19 cellular contexts compared by ENCODE assay signal in genomic region chr21:36549470-36549869, GRCh38.
DNase-seq lines count a peak whose midpoint lies in the region; ATAC-seq and TF ChIP-seq lines count a peak whose summit lies in the region.
"Had no signal": no experiment of that assay in that cellular context is flagged by ENCODE, and none has a peak within 500 bp of the region (broad histone marks: within the 10 kb centered on the region; RNA-seq: fewer than 3 reads in every experiment).

No MANE protein-coding gene starts in this region.

- no peaks in the 10 kb centered on the region for H3K9me3 Mint-ChIP-seq in activated CD8-positive, alpha-beta memory T cell treated with anti-CD3 and anti-CD28 coated beads, Interleukin-2, amount 10 ng/mL, durations not matched to agents 7 days and 5 days (ENCODE audit: low read depth)
- no peaks in the 10 kb centered on the region for H3K9me3 Mint-ChIP-seq in neural crest cell
- no peaks in the 10 kb centered on the region for H3K9me3 Mint-ChIP-seq in naive thymus-derived CD4-positive, alpha-beta T cell
- H3K9me3 Mint-ChIP-seq: CD8-positive, alpha-beta T cell; H9 had no signal

- POLR2A ChIA-PET in naive thymus-derived CD4-positive, alpha-beta T cell (lab: Charles Lee): no interaction called here

- WGBS in right lobe of liver (ENCODE audit: insufficient coverage, low coverage, low lambda C conversion rate, missing lambda C conversion rate): 78% methylated on average over 4 of the region's 7 CpGs
- 77 to 83% methylated on average over 7 of the region's 7 CpGs for WGBS in upper lobe of left lung, 2 donors

- CTCF ChIA-PET in activated CD8-positive, alpha-beta memory T cell treated with anti-CD3 and anti-CD28 coated beads, Interleukin-2, amount 10 ng/mL, durations not matched to agents 7 days and 5 days (lab: Charles Lee): no interaction called here
- CTCF ChIA-PET in naive thymus-derived CD4-positive, alpha-beta T cell (lab: Charles Lee): no interaction called here

- no peak overlapping the region for H3K27ac Mint-ChIP-seq in activated CD8-positive, alpha-beta memory T cell treated with anti-CD3 and anti-CD28 coated beads, Interleukin-2, amount 10 ng/mL, durations not matched to agents 7 days and 5 days
- peak overlapping the region; percentile 53 for H3K27ac Mint-ChIP-seq in neural crest cell (ENCODE audit: unreplicated experiment)
- H3K27ac Mint-ChIP-seq in naive thymus-derived CD4-positive, alpha-beta T cell: no peak overlapping the region
- H3K27ac Mint-ChIP-seq: B cell; CD8-positive, alpha-beta T cell had no signal

- TF ChIP-seq CTCF in neural crest cell (conservative IDR thresholded peaks at IDR 0.05) (no peak), right lobe of liver (IDR thresholded peaks at IDR 0.05) (no peak), upper lobe of left lung (IDR thresholded peaks at IDR 0.05) (no peak)

- intact Hi-C loops in right lobe of liver (cut with DNase I): no loop called here
- intact Hi-C loops in naive thymus-derived CD4-positive, alpha-beta T cell (cut with micrococcal nuclease): no loop called here

- H3K36me3 Mint-ChIP-seq in activated CD8-positive, alpha-beta memory T cell treated with anti-CD3 and anti-CD28 coated beads, Interleukin-2, amount 10 ng/mL, durations not matched to agents 7 days and 5 days: no peaks in the 10 kb centered on the region
- H3K36me3 Mint-ChIP-seq in neural crest cell (ENCODE audit: low read depth): no peaks in the 10 kb centered on the region
- no peaks in the 10 kb centered on the region for H3K36me3 Mint-ChIP-seq in naive thymus-derived CD4-positive, alpha-beta T cell
- H3K36me3 Mint-ChIP-seq: CD8-positive, alpha-beta T cell had no signal

- DNase-seq in activated CD8-positive, alpha-beta memory T cell treated with anti-CD3 and anti-CD28 coated beads, Interleukin-2, amount 50 U/mL, for 48 hours: peak; percentile 7
- no peak for DNase-seq in activated CD8-positive, alpha-beta memory T cell treated with anti-CD3 and anti-CD28 coated beads, Interleukin-2, amount 10 ng/mL, durations not matched to agents 7 days and 5 days
- peak; percentile 24 for DNase-seq in ecto neural progenitor cell (ENCODE audit: low spot score)
- no peak for DNase-seq in neural crest cell (ENCODE audit: low read depth, low spot score)
- no peak for DNase-seq in right lobe of liver
- no peak for DNase-seq in upper lobe of left lung
- DNase-seq in naive thymus-derived CD4-positive, alpha-beta T cell: no peak
- DNase-seq: Calu3; CD8-positive, alpha-beta T cell; DMS 273 treated with DMSO at 0.1 percent for 48 hours; DMS53; DND-41; EL; GOT3; H9; IMR-90 had no signal

- no peak overlapping the region for H3K4me3 ChIP-seq in right lobe of liver
- H3K4me3 ChIP-seq in upper lobe of left lung: no peak overlapping the region
- H3K4me3 ChIP-seq in naive thymus-derived CD4-positive, alpha-beta T cell (ENCODE audit: low read length): no peak overlapping the region
- H3K4me3 ChIP-seq: BLaER1 treated with 17β-estradiol and CSF1 and Interleukin-3, amounts not matched to agents 10 nM and 100 nM; GM12878 had no signal

- no peak for TF ChIP-seq EP300 in upper lobe of left lung (IDR thresholded peaks at IDR 0.05)

- TF ChIP-seq POLR2A in right lobe of liver (IDR thresholded peaks at IDR 0.05): no peak
- no peak for TF ChIP-seq POLR2A in upper lobe of left lung (IDR thresholded peaks at IDR 0.05)

- H3K36me3 ChIP-seq in right lobe of liver: no peaks in the 10 kb centered on the region
- H3K36me3 ChIP-seq in upper lobe of left lung: no peaks in the 10 kb centered on the region
- no peaks in the 10 kb centered on the region for H3K36me3 ChIP-seq in naive thymus-derived CD4-positive, alpha-beta T cell (ENCODE audit: control insufficient read depth in 2 of 3, insufficient read depth in 3 of 3, low read length in 3 of 3)
- H3K36me3 ChIP-seq: BLaER1 treated with 17β-estradiol and CSF1 and Interleukin-3, amounts not matched to agents 10 nM and 100 nM had no signal

- H3K4me3 Mint-ChIP-seq in activated CD8-positive, alpha-beta memory T cell treated with anti-CD3 and anti-CD28 coated beads, Interleukin-2, amount 10 ng/mL, durations not matched to agents 7 days and 5 days: no peak overlapping the region
- no peak overlapping the region for H3K4me3 Mint-ChIP-seq in neural crest cell
- no peak overlapping the region for H3K4me3 Mint-ChIP-seq in naive thymus-derived CD4-positive, alpha-beta T cell
- H3K4me3 Mint-ChIP-seq: B cell; CD8-positive, alpha-beta T cell; H9 had no signal

- ATAC-seq in activated CD8-positive, alpha-beta memory T cell treated with anti-CD3 and anti-CD28 coated beads, Interleukin-2, amount 10 ng/mL, durations not matched to agents 7 days and 5 days: no peak
- no peak for ATAC-seq in right lobe of liver
- no peak for ATAC-seq in upper lobe of left lung (ENCODE audit: low FRiP score in 2 of 2)
- no peak for ATAC-seq in naive thymus-derived CD4-positive, alpha-beta T cell
- ATAC-seq: CD8-positive, alpha-beta T cell; GM12878 had no signal

- H3K4me1 ChIP-seq in right lobe of liver (peaks cover 0 to 28% (median 14%) of the 10 kb centered on the region in 4 donors), upper lobe of left lung (no peaks in the 10 kb centered on the region)
- H3K4me1 ChIP-seq in naive thymus-derived CD4-positive, alpha-beta T cell (ENCODE audit: control insufficient read depth in 2 of 2, insufficient read depth in 2 of 2, low read length in 2 of 2): no peaks in the 10 kb centered on the region

- H3K27ac ChIP-seq in right lobe of liver: no peak overlapping the region
- no peak overlapping the region for H3K27ac ChIP-seq in upper lobe of left lung
- H3K27ac ChIP-seq in naive thymus-derived CD4-positive, alpha-beta T cell (ENCODE audit: low read depth, low read length): no peak overlapping the region
- H3K27ac ChIP-seq: BLaER1 treated with 17β-estradiol and CSF1 and Interleukin-3, amounts not matched to agents 10 nM and 100 nM had no signal

- no peaks in the 10 kb centered on the region for H3K27me3 ChIP-seq in right lobe of liver
- no peaks in the 10 kb centered on the region for H3K27me3 ChIP-seq in upper lobe of left lung
- H3K27me3 ChIP-seq in naive thymus-derived CD4-positive, alpha-beta T cell (ENCODE audit: control insufficient read depth in 2 of 2, insufficient read depth in 2 of 2, low read length in 2 of 2): no peaks in the 10 kb centered on the region
- H3K27me3 ChIP-seq: BLaER1 treated with 17β-estradiol and CSF1 and Interleukin-3, amounts not matched to agents 10 nM and 100 nM had no signal

- H3K27me3 Mint-ChIP-seq in activated CD8-positive, alpha-beta memory T cell treated with anti-CD3 and anti-CD28 coated beads, Interleukin-2, amount 10 ng/mL, durations not matched to agents 7 days and 5 days: peaks cover 12% of the 10 kb centered on the region
- H3K27me3 Mint-ChIP-seq in neural crest cell (ENCODE audit: low read depth): peaks cover 18% of the 10 kb centered on the region
- H3K27me3 Mint-ChIP-seq in naive thymus-derived CD4-positive, alpha-beta T cell: peaks cover 0 to 9% (median 6%) of the 10 kb centered on the region in 5 donors

- H3K4me1 Mint-ChIP-seq in activated CD8-positive, alpha-beta memory T cell treated with anti-CD3 and anti-CD28 coated beads, Interleukin-2, amount 10 ng/mL, durations not matched to agents 7 days and 5 days: no peaks in the 10 kb centered on the region
- peaks cover 9% of the 10 kb centered on the region for H3K4me1 Mint-ChIP-seq in neural crest cell
- H3K4me1 Mint-ChIP-seq in naive thymus-derived CD4-positive, alpha-beta T cell: peaks cover 0 to 3% (median 0%) of the 10 kb centered on the region in 7 donors
- H3K4me1 Mint-ChIP-seq: B cell had no signal

- H3K9me3 ChIP-seq in right lobe of liver (no peaks in the 10 kb centered on the region), upper lobe of left lung (no peaks in the 10 kb centered on the region)
- H3K9me3 ChIP-seq in naive thymus-derived CD4-positive, alpha-beta T cell (ENCODE audit: control insufficient read depth in 2 of 3, low read length in 3 of 3): no peaks in the 10 kb centered on the region
- H3K9me3 ChIP-seq: BLaER1 treated with 17β-estradiol and CSF1 and Interleukin-3, amounts not matched to agents 10 nM and 100 nM had no signal

Comparison
In these comparisons a context has a peak if more than half of its experiments do, and no peak if none do; other contexts are left out.
1. DNase-seq: peak in activated CD8-positive, alpha-beta memory T cell treated with anti-CD3 and anti-CD28 coated beads, Interleukin-2, amount 50 U/mL, for 48 hours (single experiment) and ecto neural progenitor cell (single experiment); none in activated CD8-positive, alpha-beta memory T cell treated with anti-CD3 and anti-CD28 coated beads, Interleukin-2, amount 10 ng/mL, durations not matched to agents 7 days and 5 days (single experiment), neural crest cell (single experiment), right lobe of liver (0 of 3), upper lobe of left lung (0 of 2) and naive thymus-derived CD4-positive, alpha-beta T cell (0 of 9).